ENCODE assay signal across 13 cellular contexts in genomic region chr2:2229898-2230817, GRCh38.
A peak's percentile ranks its signal among the peaks of the same experiment; 100 is the strongest.
DNase-seq lines count a peak whose midpoint lies in the region; ATAC-seq, FAIRE-seq and TF ChIP-seq lines count a peak whose summit lies in the region.
"Had no signal": no experiment of that assay in that cellular context is flagged by ENCODE, and none has a peak within 500 bp of the region (broad histone marks: within the 10 kb centered on the region; RNA-seq: fewer than 3 reads in every experiment).

No MANE protein-coding gene starts in this region.

- no peaks in the 10 kb centered on the region for H3K36me3 Mint-ChIP-seq in activated T-helper 17 cell treated with anti-CD3 and anti-CD28 coated beads, Interleukin-2, amount 50 U/mL, for 72 hours (ENCODE audit: low read depth)
- H3K36me3 Mint-ChIP-seq: activated naive CD8-positive, alpha-beta T cell had no signal

- in situ Hi-C loops in Panc1 (cut with HindIII; ENCODE audit: low pct_unique_long_range_greater_than_20kb, low sequenced_read_pairs): no loop called here

- intact Hi-C loops in Panc1 (cut with micrococcal nuclease; ENCODE audit: unreplicated experiment) (no loop called here), left ventricle myocardium inferior (cut with micrococcal nuclease) (no loop called here)

- H3K27me3 Mint-ChIP-seq in activated T-helper 17 cell treated with anti-CD3 and anti-CD28 coated beads, Interleukin-2, amount 50 U/mL, for 72 hours: peaks cover 11% of the 10 kb centered on the region

- H3K4me3 ChIP-seq in Panc1 (ENCODE audit: low read depth in 2 of 2, low read length in 2 of 2) (no peak overlapping the region), left ventricle myocardium inferior (no peak overlapping the region)
- H3K4me3 ChIP-seq: testis had no signal

- no TSS peak for BruUV-seq in Panc1 (replicated peaks; lab: Mats Ljungman, UMichigan)

- CTCF ChIA-PET in Panc1 (lab: Charles Lee): no interaction called here

- no peaks in the 10 kb centered on the region; the same call in 1 of the 2 replicates for H3K27me3 ChIP-seq in Panc1 (ENCODE audit: control insufficient read depth, insufficient read depth, low read length)
- peaks cover 13% of the 10 kb centered on the region for H3K27me3 ChIP-seq in left ventricle myocardium inferior (ENCODE audit: low read depth)
- H3K27me3 ChIP-seq: testis had no signal

- H3K4me1 ChIP-seq in Panc1 (ENCODE audit: control insufficient read depth, insufficient read depth, low read length): no peaks in the 10 kb centered on the region
- H3K4me1 ChIP-seq in left ventricle myocardium inferior: no peaks in the 10 kb centered on the region
- H3K4me1 ChIP-seq: testis had no signal

- no peaks in the 10 kb centered on the region for H3K4me1 Mint-ChIP-seq in activated T-helper 17 cell treated with anti-CD3 and anti-CD28 coated beads, Interleukin-2, amount 50 U/mL, for 72 hours

- H3K27ac ChIP-seq in Panc1 (ENCODE audit: low read length): no peak overlapping the region
- H3K27ac ChIP-seq in left ventricle myocardium inferior (replicated peaks): no peak overlapping the region
- H3K27ac ChIP-seq: testis had no signal

- H3K36me3 ChIP-seq in Panc1 (ENCODE audit: control insufficient read depth, insufficient read depth, low read length) (no peaks in the 10 kb centered on the region), left ventricle myocardium inferior (no peaks in the 10 kb centered on the region)

- DNase-seq in Panc1 (ENCODE audit: low read depth, low spot score): no peak
- DNase-seq in left ventricle myocardium inferior: peak; percentile 30
- no peak for DNase-seq in COLO829 (ENCODE audit: low spot score)
- DNase-seq in T1000 (lab: John Stamatoyannopoulos, UW): no peak
- DNase-seq: activated CD4-positive, CD25-positive, alpha-beta regulatory T cell; mammary epithelial cell; testis had no signal

- POLR2A ChIA-PET in Panc1 (lab: Charles Lee): interaction anchor here (0.6 kb wide), 1 partner anchor 24 kb away, joined by 3 read pairs; no protein-coding TSS in a partner anchor

- no peak overlapping the region for H3K27ac Mint-ChIP-seq in activated T-helper 17 cell treated with anti-CD3 and anti-CD28 coated beads, Interleukin-2, amount 50 U/mL, for 72 hours
- H3K27ac Mint-ChIP-seq: activated naive CD8-positive, alpha-beta T cell had no signal

- H3K9me3 Mint-ChIP-seq in activated T-helper 17 cell treated with anti-CD3 and anti-CD28 coated beads, Interleukin-2, amount 50 U/mL, for 72 hours: peaks cover 4% of the 10 kb centered on the region

- H3K9me3 ChIP-seq in Panc1 (ENCODE audit: control insufficient read depth, insufficient read depth, low read depth, low read length) (no peaks in the 10 kb centered on the region), left ventricle myocardium inferior (replicated peaks) (no peaks in the 10 kb centered on the region)
- H3K9me3 ChIP-seq: testis had no signal

- H3K4me3 Mint-ChIP-seq in activated T-helper 17 cell treated with anti-CD3 and anti-CD28 coated beads, Interleukin-2, amount 50 U/mL, for 72 hours: no peak overlapping the region
- H3K4me3 Mint-ChIP-seq: activated naive CD8-positive, alpha-beta T cell had no signal

- ATAC-seq in Panc1: no peak
- ATAC-seq in HG02610 (IDR thresholded peaks at IDR 0.05; ENCODE audit: unreplicated experiment): no peak
- ATAC-seq in activated T-helper 17 cell treated with anti-CD3 and anti-CD28 coated beads, Interleukin-2, amount 50 U/mL, for 72 hours (replicated peaks): no peak

- FAIRE-seq in A204.1 (lab: Jason Lieb, UNC): peak; percentile 25
- FAIRE-seq: H1 had no signal

- TF ChIP-seq CTCF in LNCAP (IDR thresholded peaks at IDR 0.05) (peak; percentile 55; the same call in 1 of the 2 replicates), Panc1 (IDR thresholded peaks at IDR 0.05) (peak; percentile 44), left ventricle myocardium inferior (IDR thresholded peaks at IDR 0.05; ENCODE audit: borderline replicate concordance) (no peak)
